8 cellular contexts compared by ENCODE assay signal in genomic region chr10:22427101-22427500, GRCh38.
DNase-seq lines count a peak whose midpoint lies in the region; ATAC-seq and TF ChIP-seq lines count a peak whose summit lies in the region.

No MANE protein-coding gene starts in this region.

- peaks cover 5% of the 10 kb centered on the region for H3K36me3 Mint-ChIP-seq in nephron progenitor cell (ENCODE audit: low read depth)

- no peak for TF ChIP-seq POLR2A in Peyer's patch (IDR thresholded peaks at IDR 0.05)

- ATAC-seq in GM18520 (IDR thresholded peaks at IDR 0.05; ENCODE audit: unreplicated experiment) = peak; percentile 73
- ATAC-seq in HG02884 (IDR thresholded peaks at IDR 0.05; ENCODE audit: unreplicated experiment) = peak; percentile 68
- ATAC-seq in GM18858 (IDR thresholded peaks at IDR 0.05; ENCODE audit: unreplicated experiment) = no peak
- no peak for ATAC-seq in HG03378 (IDR thresholded peaks at IDR 0.05; ENCODE audit: unreplicated experiment)

- H3K9me3 ChIP-seq in Peyer's patch = no peaks in the 10 kb centered on the region

- DNase-seq in astrocyte of the hippocampus (ENCODE audit: low read depth, low spot score) = peak; percentile 46
- peak; percentile 38 for DNase-seq in nephron progenitor cell
- DNase-seq in occipital lobe (lab: John Stamatoyannopoulos, UW) = no peak
- DNase-seq in Peyer's patch = no peak

- H3K27ac Mint-ChIP-seq in nephron progenitor cell = peak overlapping the region; percentile 99

- H3K27me3 ChIP-seq in Peyer's patch = no peaks in the 10 kb centered on the region

- H3K36me3 ChIP-seq in Peyer's patch = no peaks in the 10 kb centered on the region

- H3K4me1 Mint-ChIP-seq in nephron progenitor cell = peaks cover 59% of the 10 kb centered on the region

- no peak overlapping the region for H3K4me3 ChIP-seq in Peyer's patch

- H3K27ac ChIP-seq in Peyer's patch = no peak overlapping the region

- TF ChIP-seq CTCF in nephron progenitor cell (IDR thresholded peaks at IDR 0.05) = no peak
- no peak for TF ChIP-seq CTCF in Peyer's patch (IDR thresholded peaks at IDR 0.05)

- H3K27me3 Mint-ChIP-seq in nephron progenitor cell (ENCODE audit: low read depth, poor library complexity) = no peaks in the 10 kb centered on the region

- peak overlapping the region; percentile 63 for H3K4me3 Mint-ChIP-seq in nephron progenitor cell

- H3K4me1 ChIP-seq in Peyer's patch = peaks cover 0 to 7% (median 0%) of the 10 kb centered on the region in 4 donors

- peaks cover 7% of the 10 kb centered on the region for H3K9me3 Mint-ChIP-seq in nephron progenitor cell

Comparison
In these comparisons a context has a peak if more than half of its experiments do, and no peak if none do; other contexts are left out.
1. ATAC-seq: peak in GM18520 (single experiment) and HG02884 (single experiment); none in GM18858 (single experiment) and HG03378 (single experiment).
2. DNase-seq: peak in astrocyte of the hippocampus (single experiment) and nephron progenitor cell (single experiment); none in occipital lobe (single experiment) and Peyer's patch (0 of 3).